In the genomic region with DNA sequence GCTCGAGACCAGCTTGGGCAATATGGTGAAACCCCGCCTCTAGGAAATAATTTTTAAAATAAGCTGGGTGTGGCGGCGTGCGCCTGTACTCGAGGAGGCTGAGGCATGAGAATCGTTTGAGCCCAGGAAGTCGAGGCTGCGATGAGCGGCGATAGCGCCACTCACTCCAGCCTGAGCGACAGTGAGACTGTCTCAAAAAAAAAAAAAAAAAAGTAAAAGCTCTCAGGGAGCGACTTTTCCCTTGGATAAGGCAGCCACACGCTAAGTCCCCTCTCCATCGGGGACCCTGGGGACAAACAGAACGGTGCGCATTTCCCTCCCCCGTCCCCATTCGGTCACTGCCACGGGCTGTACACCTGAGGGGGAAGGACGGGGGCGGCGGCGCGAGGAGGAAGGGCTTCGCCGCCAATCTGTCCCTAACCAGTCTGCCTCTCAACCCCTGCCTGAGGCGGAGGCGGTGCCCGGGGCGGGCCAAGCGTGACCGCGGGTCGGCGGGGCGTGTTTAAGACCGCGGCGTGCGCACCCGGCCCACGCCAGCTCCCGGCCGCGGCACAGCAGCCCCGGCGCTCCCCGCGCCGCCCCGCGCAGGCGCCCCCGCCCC, we compare ENCODE assay signal across 1 cellular context.
TF ChIP-seq lines count a peak whose summit lies in the region.

A gene (plus strand): TSS at position 531 of the 601 bp plus-strand sequence. CDS start 107 bp downstream, outside the sequence.

TF ChIP-seq in K562, 482 proteins besides CTCF, POLR2A, EP300 and RAD21 (continued from another document and continues in another):
- TF ChIP-seq, protein P1, sequence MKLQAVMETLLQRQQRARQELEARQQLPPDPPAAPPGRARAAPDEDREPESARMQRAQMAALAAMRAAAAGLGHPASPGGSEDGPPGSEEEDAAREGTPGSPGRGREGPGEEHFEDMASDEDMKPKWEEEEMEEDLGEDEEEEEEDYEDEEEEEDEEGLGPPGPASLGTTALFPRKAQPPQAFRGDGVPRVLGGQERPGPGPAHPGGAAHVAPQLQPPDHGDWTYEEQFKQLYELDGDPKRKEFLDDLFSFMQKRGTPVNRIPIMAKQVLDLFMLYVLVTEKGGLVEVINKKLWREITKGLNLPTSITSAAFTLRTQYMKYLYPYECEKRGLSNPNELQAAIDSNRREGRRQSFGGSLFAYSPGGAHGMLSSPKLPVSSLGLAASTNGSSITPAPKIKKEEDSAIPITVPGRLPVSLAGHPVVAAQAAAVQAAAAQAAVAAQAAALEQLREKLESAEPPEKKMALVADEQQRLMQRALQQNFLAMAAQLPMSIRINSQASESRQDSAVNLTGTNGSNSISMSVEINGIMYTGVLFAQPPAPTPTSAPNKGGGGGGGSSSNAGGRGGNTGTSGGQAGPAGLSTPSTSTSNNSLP (IDR thresholded peaks at IDR 0.05; ENCODE audit: borderline replicate concordance, low read depth, low read length): no peak
- TF ChIP-seq NR2F6 (CRISPR knock-in tag; IDR thresholded peaks at IDR 0.05) (no peak), TAL1 (IDR thresholded peaks at IDR 0.05) (no peak), BRF1 (IDR thresholded peaks at IDR 0.05; ENCODE audit: borderline replicate concordance, extremely low read depth, insufficient read length) (no peak), ZNF561 (CRISPR knock-in tag; conservative IDR thresholded peaks at IDR 0.05) (no peak), TBP (optimal IDR thresholded peaks at IDR 0.05; ENCODE audit: low read depth, low read length) (peak; percentile 61), ZNF79 (CRISPR knock-in tag; IDR thresholded peaks at IDR 0.05; ENCODE audit: low read depth) (no peak), ZNF174 (CRISPR knock-in tag; IDR thresholded peaks at IDR 0.05) (no peak), SLC30A9 (CRISPR knock-in tag; IDR thresholded peaks at IDR 0.05) (no peak), MED1 (CRISPR knock-in tag; IDR thresholded peaks at IDR 0.05; ENCODE audit: borderline replicate concordance) (no peak), MEIS2 (IDR thresholded peaks at IDR 0.05; ENCODE audit: partially characterized antibody) (peak; percentile 44), CXXC5 (CRISPR knock-in tag; IDR thresholded peaks at IDR 0.05) (peak; percentile 89), SREBF1 (IDR thresholded peaks at IDR 0.05; ENCODE audit: borderline replicate concordance, low read depth, low read length) (no peak), CHD4 (IDR thresholded peaks at IDR 0.05; ENCODE audit: insufficient read depth, insufficient replicate concordance, low read depth, low read length, poor library complexity, severe bottlenecking) (no peak), SMARCB1 (IDR thresholded peaks at IDR 0.05; ENCODE audit: insufficient read length, low read depth) (no peak), PYGO2 (tag; IDR thresholded peaks at IDR 0.05) (no peak), MTA1 (IDR thresholded peaks at IDR 0.05; ENCODE audit: borderline replicate concordance) (peak; percentile 30; the same call in 1 of the 2 replicates), MAFK (IDR thresholded peaks at IDR 0.05; ENCODE audit: low read length) (no peak), RNF2 (IDR thresholded peaks at IDR 0.05) (peak; percentile 31; the same call in 1 of the 2 replicates), CSDE1 (IDR thresholded peaks at IDR 0.05) (no peak), PCBP1 (IDR thresholded peaks at IDR 0.05; ENCODE audit: low read depth, low read length, poor library complexity, severe bottlenecking) (peak; percentile 57), RBM17 (IDR thresholded peaks at IDR 0.05; ENCODE audit: borderline replicate concordance, low read depth, low read length) (no peak), STAT5A (IDR thresholded peaks at IDR 0.05; ENCODE audit: borderline replicate concordance, low read length) (no peak), SAFB2 (IDR thresholded peaks at IDR 0.05; ENCODE audit: borderline replicate concordance, low read depth, low read length, severe bottlenecking) (no peak), ILF3 (IDR thresholded peaks at IDR 0.05; ENCODE audit: borderline replicate concordance) (no peak), L3MBTL2 (IDR thresholded peaks at IDR 0.05) (peak; percentile 70), ZNF57 (CRISPR knock-in tag; IDR thresholded peaks at IDR 0.05) (no peak), MAFG (tag; conservative IDR thresholded peaks at IDR 0.05) (no peak), ZNF324 (CRISPR knock-in tag; IDR thresholded peaks at IDR 0.05) (no peak), ETS2 (tag; IDR thresholded peaks at IDR 0.05; ENCODE audit: borderline replicate concordance, poor library complexity, severe bottlenecking) (no peak), BDP1 (IDR thresholded peaks at IDR 0.05; ENCODE audit: insufficient read depth, insufficient read length) (no peak), PHTF2 (CRISPR knock-in tag; IDR thresholded peaks at IDR 0.05) (no peak), PTBP1 (IDR thresholded peaks at IDR 0.05; ENCODE audit: low read depth, low read length) (no peak), KLF10 (CRISPR knock-in tag; IDR thresholded peaks at IDR 0.05) (no peak)
- TF ChIP-seq, protein P2, sequence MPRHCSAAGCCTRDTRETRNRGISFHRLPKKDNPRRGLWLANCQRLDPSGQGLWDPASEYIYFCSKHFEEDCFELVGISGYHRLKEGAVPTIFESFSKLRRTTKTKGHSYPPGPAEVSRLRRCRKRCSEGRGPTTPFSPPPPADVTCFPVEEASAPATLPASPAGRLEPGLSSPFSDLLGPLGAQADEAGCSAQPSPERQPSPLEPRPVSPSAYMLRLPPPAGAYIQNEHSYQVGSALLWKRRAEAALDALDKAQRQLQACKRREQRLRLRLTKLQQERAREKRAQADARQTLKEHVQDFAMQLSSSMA (CRISPR knock-in tag; IDR thresholded peaks at IDR 0.05): no peak
- TF ChIP-seq, protein P3, sequence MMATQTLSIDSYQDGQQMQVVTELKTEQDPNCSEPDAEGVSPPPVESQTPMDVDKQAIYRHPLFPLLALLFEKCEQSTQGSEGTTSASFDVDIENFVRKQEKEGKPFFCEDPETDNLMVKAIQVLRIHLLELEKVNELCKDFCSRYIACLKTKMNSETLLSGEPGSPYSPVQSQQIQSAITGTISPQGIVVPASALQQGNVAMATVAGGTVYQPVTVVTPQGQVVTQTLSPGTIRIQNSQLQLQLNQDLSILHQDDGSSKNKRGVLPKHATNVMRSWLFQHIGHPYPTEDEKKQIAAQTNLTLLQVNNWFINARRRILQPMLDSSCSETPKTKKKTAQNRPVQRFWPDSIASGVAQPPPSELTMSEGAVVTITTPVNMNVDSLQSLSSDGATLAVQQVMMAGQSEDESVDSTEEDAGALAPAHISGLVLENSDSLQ (IDR thresholded peaks at IDR 0.05): peak; percentile 87
- TF ChIP-seq, protein P4, sequence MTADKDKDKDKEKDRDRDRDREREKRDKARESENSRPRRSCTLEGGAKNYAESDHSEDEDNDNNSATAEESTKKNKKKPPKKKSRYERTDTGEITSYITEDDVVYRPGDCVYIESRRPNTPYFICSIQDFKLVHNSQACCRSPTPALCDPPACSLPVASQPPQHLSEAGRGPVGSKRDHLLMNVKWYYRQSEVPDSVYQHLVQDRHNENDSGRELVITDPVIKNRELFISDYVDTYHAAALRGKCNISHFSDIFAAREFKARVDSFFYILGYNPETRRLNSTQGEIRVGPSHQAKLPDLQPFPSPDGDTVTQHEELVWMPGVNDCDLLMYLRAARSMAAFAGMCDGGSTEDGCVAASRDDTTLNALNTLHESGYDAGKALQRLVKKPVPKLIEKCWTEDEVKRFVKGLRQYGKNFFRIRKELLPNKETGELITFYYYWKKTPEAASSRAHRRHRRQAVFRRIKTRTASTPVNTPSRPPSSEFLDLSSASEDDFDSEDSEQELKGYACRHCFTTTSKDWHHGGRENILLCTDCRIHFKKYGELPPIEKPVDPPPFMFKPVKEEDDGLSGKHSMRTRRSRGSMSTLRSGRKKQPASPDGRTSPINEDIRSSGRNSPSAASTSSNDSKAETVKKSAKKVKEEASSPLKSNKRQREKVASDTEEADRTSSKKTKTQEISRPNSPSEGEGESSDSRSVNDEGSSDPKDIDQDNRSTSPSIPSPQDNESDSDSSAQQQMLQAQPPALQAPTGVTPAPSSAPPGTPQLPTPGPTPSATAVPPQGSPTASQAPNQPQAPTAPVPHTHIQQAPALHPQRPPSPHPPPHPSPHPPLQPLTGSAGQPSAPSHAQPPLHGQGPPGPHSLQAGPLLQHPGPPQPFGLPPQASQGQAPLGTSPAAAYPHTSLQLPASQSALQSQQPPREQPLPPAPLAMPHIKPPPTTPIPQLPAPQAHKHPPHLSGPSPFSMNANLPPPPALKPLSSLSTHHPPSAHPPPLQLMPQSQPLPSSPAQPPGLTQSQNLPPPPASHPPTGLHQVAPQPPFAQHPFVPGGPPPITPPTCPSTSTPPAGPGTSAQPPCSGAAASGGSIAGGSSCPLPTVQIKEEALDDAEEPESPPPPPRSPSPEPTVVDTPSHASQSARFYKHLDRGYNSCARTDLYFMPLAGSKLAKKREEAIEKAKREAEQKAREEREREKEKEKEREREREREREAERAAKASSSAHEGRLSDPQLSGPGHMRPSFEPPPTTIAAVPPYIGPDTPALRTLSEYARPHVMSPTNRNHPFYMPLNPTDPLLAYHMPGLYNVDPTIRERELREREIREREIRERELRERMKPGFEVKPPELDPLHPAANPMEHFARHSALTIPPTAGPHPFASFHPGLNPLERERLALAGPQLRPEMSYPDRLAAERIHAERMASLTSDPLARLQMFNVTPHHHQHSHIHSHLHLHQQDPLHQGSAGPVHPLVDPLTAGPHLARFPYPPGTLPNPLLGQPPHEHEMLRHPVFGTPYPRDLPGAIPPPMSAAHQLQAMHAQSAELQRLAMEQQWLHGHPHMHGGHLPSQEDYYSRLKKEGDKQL (CRISPR knock-in tag; IDR thresholded peaks at IDR 0.05; ENCODE audit: borderline replicate concordance): no peak
- TF ChIP-seq, protein P5, sequence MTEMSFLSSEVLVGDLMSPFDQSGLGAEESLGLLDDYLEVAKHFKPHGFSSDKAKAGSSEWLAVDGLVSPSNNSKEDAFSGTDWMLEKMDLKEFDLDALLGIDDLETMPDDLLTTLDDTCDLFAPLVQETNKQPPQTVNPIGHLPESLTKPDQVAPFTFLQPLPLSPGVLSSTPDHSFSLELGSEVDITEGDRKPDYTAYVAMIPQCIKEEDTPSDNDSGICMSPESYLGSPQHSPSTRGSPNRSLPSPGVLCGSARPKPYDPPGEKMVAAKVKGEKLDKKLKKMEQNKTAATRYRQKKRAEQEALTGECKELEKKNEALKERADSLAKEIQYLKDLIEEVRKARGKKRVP (CRISPR knock-in tag; IDR thresholded peaks at IDR 0.05): no peak
- TF ChIP-seq, protein P6, sequence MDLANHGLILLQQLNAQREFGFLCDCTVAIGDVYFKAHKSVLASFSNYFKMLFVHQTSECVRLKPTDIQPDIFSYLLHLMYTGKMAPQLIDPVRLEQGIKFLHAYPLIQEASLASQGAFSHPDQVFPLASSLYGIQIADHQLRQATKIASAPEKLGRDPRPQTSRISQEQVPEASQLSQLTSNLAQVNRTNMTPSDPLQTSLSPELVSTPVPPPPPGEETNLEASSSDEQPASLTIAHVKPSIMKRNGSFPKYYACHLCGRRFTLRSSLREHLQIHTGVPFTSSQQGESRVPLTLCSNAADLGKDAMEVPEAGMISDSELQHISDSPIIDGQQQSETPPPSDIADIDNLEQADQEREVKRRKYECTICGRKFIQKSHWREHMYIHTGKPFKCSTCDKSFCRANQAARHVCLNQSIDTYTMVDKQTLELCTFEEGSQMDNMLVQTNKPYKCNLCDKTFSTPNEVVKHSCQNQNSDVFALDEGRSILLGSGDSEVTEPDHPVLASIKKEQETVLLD (IDR thresholded peaks at IDR 0.05): no peak; the same call in none of the 2 replicates
- TF ChIP-seq, protein P7, sequence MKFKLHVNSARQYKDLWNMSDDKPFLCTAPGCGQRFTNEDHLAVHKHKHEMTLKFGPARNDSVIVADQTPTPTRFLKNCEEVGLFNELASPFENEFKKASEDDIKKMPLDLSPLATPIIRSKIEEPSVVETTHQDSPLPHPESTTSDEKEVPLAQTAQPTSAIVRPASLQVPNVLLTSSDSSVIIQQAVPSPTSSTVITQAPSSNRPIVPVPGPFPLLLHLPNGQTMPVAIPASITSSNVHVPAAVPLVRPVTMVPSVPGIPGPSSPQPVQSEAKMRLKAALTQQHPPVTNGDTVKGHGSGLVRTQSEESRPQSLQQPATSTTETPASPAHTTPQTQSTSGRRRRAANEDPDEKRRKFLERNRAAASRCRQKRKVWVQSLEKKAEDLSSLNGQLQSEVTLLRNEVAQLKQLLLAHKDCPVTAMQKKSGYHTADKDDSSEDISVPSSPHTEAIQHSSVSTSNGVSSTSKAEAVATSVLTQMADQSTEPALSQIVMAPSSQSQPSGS (CRISPR knock-in tag; IDR thresholded peaks at IDR 0.05): no peak
- TF ChIP-seq, protein P8, sequence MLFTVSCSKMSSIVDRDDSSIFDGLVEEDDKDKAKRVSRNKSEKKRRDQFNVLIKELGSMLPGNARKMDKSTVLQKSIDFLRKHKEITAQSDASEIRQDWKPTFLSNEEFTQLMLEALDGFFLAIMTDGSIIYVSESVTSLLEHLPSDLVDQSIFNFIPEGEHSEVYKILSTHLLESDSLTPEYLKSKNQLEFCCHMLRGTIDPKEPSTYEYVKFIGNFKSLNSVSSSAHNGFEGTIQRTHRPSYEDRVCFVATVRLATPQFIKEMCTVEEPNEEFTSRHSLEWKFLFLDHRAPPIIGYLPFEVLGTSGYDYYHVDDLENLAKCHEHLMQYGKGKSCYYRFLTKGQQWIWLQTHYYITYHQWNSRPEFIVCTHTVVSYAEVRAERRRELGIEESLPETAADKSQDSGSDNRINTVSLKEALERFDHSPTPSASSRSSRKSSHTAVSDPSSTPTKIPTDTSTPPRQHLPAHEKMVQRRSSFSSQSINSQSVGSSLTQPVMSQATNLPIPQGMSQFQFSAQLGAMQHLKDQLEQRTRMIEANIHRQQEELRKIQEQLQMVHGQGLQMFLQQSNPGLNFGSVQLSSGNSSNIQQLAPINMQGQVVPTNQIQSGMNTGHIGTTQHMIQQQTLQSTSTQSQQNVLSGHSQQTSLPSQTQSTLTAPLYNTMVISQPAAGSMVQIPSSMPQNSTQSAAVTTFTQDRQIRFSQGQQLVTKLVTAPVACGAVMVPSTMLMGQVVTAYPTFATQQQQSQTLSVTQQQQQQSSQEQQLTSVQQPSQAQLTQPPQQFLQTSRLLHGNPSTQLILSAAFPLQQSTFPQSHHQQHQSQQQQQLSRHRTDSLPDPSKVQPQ (CRISPR knock-in tag; IDR thresholded peaks at IDR 0.05; ENCODE audit: borderline replicate concordance): no peak
- TF ChIP-seq, protein P9, sequence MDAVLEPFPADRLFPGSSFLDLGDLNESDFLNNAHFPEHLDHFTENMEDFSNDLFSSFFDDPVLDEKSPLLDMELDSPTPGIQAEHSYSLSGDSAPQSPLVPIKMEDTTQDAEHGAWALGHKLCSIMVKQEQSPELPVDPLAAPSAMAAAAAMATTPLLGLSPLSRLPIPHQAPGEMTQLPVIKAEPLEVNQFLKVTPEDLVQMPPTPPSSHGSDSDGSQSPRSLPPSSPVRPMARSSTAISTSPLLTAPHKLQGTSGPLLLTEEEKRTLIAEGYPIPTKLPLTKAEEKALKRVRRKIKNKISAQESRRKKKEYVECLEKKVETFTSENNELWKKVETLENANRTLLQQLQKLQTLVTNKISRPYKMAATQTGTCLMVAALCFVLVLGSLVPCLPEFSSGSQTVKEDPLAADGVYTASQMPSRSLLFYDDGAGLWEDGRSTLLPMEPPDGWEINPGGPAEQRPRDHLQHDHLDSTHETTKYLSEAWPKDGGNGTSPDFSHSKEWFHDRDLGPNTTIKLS (IDR thresholded peaks at IDR 0.05; ENCODE audit: borderline replicate concordance, low read depth): no peak; the same call in 1 of the 2 replicates
